In the genomic region with DNA sequence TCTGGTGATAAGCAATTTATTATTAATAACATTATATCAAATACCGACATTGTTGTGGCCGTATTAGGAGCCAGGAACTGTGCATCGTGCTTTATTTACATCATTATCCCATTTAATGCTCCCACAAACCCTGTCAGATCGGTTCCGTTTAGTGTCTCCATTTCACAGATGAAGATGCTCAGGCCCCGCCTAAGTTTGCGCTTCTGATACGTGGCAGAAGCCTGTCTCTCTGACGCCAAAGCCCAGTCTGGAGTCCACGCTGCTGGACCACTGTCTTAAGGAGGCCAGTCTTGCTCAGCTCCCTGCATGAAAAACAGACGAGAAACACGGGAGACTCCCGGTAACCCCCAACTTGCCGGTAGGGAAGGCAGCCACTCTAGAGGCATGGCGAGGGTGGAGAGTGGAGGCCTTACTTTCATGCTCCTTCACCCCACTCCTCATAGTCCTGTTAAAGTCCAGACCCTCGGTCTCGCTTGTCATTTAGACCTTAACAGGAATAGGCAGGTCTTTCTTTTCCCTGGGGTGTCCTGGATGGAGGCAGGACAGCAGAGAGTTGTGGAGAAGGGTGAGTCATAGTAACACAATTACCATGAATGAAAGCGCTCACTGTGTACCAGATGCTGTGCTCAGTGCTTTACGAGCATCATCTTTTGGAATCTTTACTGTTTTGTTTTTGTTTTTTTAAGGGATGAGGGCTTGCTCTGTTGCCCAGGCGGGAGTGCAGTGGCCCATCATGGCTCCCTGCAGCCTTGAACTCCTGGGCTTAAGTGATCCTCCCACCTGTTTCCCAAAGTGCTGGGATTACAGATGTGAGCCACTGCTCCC, we compare ENCODE assay signal across 1 cellular context.
TF ChIP-seq lines count a peak whose summit lies in the region.

No MANE protein-coding gene starts in this region.

TF ChIP-seq in GM12878, 131 proteins besides CTCF, POLR2A, EP300 and RAD21 (continues in another document):
- no peak for TF ChIP-seq FOS (IDR thresholded peaks at IDR 0.05; ENCODE audit: borderline replicate concordance, extremely low read depth, insufficient read length)
- no peak for TF ChIP-seq GABPA (IDR thresholded peaks at IDR 0.05; ENCODE audit: low read depth)
- TF ChIP-seq, protein P1, sequence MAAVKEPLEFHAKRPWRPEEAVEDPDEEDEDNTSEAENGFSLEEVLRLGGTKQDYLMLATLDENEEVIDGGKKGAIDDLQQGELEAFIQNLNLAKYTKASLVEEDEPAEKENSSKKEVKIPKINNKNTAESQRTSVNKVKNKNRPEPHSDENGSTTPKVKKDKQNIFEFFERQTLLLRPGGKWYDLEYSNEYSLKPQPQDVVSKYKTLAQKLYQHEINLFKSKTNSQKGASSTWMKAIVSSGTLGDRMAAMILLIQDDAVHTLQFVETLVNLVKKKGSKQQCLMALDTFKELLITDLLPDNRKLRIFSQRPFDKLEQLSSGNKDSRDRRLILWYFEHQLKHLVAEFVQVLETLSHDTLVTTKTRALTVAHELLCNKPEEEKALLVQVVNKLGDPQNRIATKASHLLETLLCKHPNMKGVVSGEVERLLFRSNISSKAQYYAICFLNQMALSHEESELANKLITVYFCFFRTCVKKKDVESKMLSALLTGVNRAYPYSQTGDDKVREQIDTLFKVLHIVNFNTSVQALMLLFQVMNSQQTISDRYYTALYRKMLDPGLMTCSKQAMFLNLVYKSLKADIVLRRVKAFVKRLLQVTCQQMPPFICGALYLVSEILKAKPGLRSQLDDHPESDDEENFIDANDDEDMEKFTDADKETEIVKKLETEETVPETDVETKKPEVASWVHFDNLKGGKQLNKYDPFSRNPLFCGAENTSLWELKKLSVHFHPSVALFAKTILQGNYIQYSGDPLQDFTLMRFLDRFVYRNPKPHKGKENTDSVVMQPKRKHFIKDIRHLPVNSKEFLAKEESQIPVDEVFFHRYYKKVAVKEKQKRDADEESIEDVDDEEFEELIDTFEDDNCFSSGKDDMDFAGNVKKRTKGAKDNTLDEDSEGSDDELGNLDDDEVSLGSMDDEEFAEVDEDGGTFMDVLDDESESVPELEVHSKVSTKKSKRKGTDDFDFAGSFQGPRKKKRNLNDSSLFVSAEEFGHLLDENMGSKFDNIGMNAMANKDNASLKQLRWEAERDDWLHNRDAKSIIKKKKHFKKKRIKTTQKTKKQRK (IDR thresholded peaks at IDR 0.05; ENCODE audit: low read depth, low read length) = no peak
- TF ChIP-seq, protein P2, sequence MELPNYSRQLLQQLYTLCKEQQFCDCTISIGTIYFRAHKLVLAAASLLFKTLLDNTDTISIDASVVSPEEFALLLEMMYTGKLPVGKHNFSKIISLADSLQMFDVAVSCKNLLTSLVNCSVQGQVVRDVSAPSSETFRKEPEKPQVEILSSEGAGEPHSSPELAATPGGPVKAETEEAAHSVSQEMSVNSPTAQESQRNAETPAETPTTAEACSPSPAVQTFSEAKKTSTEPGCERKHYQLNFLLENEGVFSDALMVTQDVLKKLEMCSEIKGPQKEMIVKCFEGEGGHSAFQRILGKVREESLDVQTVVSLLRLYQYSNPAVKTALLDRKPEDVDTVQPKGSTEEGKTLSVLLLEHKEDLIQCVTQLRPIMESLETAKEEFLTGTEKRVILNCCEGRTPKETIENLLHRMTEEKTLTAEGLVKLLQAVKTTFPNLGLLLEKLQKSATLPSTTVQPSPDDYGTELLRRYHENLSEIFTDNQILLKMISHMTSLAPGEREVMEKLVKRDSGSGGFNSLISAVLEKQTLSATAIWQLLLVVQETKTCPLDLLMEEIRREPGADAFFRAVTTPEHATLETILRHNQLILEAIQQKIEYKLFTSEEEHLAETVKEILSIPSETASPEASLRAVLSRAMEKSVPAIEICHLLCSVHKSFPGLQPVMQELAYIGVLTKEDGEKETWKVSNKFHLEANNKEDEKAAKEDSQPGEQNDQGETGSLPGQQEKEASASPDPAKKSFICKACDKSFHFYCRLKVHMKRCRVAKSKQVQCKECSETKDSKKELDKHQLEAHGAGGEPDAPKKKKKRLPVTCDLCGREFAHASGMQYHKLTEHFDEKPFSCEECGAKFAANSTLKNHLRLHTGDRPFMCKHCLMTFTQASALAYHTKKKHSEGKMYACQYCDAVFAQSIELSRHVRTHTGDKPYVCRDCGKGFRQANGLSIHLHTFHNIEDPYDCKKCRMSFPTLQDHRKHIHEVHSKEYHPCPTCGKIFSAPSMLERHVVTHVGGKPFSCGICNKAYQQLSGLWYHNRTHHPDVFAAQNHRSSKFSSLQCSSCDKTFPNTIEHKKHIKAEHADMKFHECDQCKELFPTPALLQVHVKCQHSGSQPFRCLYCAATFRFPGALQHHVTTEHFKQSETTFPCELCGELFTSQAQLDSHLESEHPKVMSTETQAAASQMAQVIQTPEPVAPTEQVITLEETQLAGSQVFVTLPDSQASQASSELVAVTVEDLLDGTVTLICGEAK (IDR thresholded peaks at IDR 0.05; ENCODE audit: borderline replicate concordance) = no peak
- no peak for TF ChIP-seq SIX5 (IDR thresholded peaks at IDR 0.05; ENCODE audit: low read depth, low read length, severe bottlenecking)
- no peak for TF ChIP-seq FOXM1 (IDR thresholded peaks at IDR 0.05; ENCODE audit: low read depth, low read length)
- no peak for TF ChIP-seq NFXL1 (IDR thresholded peaks at IDR 0.05; ENCODE audit: borderline replicate concordance)
- TF ChIP-seq, protein P3, sequence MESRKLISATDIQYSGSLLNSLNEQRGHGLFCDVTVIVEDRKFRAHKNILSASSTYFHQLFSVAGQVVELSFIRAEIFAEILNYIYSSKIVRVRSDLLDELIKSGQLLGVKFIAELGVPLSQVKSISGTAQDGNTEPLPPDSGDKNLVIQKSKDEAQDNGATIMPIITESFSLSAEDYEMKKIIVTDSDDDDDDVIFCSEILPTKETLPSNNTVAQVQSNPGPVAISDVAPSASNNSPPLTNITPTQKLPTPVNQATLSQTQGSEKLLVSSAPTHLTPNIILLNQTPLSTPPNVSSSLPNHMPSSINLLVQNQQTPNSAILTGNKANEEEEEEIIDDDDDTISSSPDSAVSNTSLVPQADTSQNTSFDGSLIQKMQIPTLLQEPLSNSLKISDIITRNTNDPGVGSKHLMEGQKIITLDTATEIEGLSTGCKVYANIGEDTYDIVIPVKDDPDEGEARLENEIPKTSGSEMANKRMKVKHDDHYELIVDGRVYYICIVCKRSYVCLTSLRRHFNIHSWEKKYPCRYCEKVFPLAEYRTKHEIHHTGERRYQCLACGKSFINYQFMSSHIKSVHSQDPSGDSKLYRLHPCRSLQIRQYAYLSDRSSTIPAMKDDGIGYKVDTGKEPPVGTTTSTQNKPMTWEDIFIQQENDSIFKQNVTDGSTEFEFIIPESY (IDR thresholded peaks at IDR 0.05) = no peak
- no peak for TF ChIP-seq SPI1 (IDR thresholded peaks at IDR 0.05; ENCODE audit: borderline replicate concordance, insufficient read depth, low read depth, low read length)
- TF ChIP-seq, protein P4, sequence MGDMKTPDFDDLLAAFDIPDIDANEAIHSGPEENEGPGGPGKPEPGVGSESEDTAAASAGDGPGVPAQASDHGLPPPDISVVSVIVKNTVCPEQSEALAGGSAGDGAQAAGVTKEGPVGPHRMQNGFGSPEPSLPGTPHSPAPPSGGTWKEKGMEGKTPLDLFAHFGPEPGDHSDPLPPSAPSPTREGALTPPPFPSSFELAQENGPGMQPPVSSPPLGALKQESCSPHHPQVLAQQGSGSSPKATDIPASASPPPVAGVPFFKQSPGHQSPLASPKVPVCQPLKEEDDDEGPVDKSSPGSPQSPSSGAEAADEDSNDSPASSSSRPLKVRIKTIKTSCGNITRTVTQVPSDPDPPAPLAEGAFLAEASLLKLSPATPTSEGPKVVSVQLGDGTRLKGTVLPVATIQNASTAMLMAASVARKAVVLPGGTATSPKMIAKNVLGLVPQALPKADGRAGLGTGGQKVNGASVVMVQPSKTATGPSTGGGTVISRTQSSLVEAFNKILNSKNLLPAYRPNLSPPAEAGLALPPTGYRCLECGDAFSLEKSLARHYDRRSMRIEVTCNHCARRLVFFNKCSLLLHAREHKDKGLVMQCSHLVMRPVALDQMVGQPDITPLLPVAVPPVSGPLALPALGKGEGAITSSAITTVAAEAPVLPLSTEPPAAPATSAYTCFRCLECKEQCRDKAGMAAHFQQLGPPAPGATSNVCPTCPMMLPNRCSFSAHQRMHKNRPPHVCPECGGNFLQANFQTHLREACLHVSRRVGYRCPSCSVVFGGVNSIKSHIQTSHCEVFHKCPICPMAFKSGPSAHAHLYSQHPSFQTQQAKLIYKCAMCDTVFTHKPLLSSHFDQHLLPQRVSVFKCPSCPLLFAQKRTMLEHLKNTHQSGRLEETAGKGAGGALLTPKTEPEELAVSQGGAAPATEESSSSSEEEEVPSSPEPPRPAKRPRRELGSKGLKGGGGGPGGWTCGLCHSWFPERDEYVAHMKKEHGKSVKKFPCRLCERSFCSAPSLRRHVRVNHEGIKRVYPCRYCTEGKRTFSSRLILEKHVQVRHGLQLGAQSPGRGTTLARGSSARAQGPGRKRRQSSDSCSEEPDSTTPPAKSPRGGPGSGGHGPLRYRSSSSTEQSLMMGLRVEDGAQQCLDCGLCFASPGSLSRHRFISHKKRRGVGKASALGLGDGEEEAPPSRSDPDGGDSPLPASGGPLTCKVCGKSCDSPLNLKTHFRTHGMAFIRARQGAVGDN (IDR thresholded peaks at IDR 0.05) = peak; percentile 40; the same call in 1 of the 2 replicates
- TF ChIP-seq RAD51 (IDR thresholded peaks at IDR 0.05) = no peak
- TF ChIP-seq SMC3 (IDR thresholded peaks at IDR 0.05; ENCODE audit: borderline replicate concordance, low read length) = no peak
- no peak for TF ChIP-seq NRF1 (conservative IDR thresholded peaks at IDR 0.05; ENCODE audit: low read depth, low read length)
- no peak for TF ChIP-seq TAF1 (IDR thresholded peaks at IDR 0.05; ENCODE audit: borderline replicate concordance, low read depth, low read length)
- TF ChIP-seq MEF2B (IDR thresholded peaks at IDR 0.05; ENCODE audit: partially characterized antibody, poor library complexity, severe bottlenecking) = no peak
- TF ChIP-seq POLR2AphosphoS2 (IDR thresholded peaks at IDR 0.05; ENCODE audit: low read depth, low read length) = no peak
- 0 out of 2 replicates have a peak, but pooled peaks have one; percentile 13 for TF ChIP-seq YY1 (IDR thresholded peaks at IDR 0.05; ENCODE audit: low read depth, low read length)
- peak; percentile 49; the same call in 1 of the 2 replicates for TF ChIP-seq CREB1 (IDR thresholded peaks at IDR 0.05; ENCODE audit: low read depth)
- no peak for TF ChIP-seq PML (IDR thresholded peaks at IDR 0.05; ENCODE audit: low read length)
- no peak for TF ChIP-seq MYB (IDR thresholded peaks at IDR 0.05; ENCODE audit: borderline replicate concordance, low read depth, low read length)
- no peak for TF ChIP-seq CHD4 (IDR thresholded peaks at IDR 0.05)
- TF ChIP-seq FOXK2 (IDR thresholded peaks at IDR 0.05) = no peak
- TF ChIP-seq, protein P5, sequence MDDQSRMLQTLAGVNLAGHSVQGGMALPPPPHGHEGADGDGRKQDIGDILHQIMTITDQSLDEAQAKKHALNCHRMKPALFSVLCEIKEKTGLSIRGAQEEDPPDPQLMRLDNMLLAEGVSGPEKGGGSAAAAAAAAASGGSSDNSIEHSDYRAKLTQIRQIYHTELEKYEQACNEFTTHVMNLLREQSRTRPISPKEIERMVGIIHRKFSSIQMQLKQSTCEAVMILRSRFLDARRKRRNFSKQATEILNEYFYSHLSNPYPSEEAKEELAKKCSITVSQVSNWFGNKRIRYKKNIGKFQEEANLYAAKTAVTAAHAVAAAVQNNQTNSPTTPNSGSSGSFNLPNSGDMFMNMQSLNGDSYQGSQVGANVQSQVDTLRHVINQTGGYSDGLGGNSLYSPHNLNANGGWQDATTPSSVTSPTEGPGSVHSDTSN (IDR thresholded peaks at IDR 0.05; ENCODE audit: insufficient replicate concordance, low read depth, low read length) = no peak
- TF ChIP-seq NBN (IDR thresholded peaks at IDR 0.05) = no peak
- no peak for TF ChIP-seq PAX8 (IDR thresholded peaks at IDR 0.05)
- peak; percentile 23; the same call in 1 of the 2 replicates for TF ChIP-seq EED (IDR thresholded peaks at IDR 0.05; ENCODE audit: low read depth)
- TF ChIP-seq BCL11A (IDR thresholded peaks at IDR 0.05; ENCODE audit: low read depth, low read length) = no peak
- TF ChIP-seq, protein P6, sequence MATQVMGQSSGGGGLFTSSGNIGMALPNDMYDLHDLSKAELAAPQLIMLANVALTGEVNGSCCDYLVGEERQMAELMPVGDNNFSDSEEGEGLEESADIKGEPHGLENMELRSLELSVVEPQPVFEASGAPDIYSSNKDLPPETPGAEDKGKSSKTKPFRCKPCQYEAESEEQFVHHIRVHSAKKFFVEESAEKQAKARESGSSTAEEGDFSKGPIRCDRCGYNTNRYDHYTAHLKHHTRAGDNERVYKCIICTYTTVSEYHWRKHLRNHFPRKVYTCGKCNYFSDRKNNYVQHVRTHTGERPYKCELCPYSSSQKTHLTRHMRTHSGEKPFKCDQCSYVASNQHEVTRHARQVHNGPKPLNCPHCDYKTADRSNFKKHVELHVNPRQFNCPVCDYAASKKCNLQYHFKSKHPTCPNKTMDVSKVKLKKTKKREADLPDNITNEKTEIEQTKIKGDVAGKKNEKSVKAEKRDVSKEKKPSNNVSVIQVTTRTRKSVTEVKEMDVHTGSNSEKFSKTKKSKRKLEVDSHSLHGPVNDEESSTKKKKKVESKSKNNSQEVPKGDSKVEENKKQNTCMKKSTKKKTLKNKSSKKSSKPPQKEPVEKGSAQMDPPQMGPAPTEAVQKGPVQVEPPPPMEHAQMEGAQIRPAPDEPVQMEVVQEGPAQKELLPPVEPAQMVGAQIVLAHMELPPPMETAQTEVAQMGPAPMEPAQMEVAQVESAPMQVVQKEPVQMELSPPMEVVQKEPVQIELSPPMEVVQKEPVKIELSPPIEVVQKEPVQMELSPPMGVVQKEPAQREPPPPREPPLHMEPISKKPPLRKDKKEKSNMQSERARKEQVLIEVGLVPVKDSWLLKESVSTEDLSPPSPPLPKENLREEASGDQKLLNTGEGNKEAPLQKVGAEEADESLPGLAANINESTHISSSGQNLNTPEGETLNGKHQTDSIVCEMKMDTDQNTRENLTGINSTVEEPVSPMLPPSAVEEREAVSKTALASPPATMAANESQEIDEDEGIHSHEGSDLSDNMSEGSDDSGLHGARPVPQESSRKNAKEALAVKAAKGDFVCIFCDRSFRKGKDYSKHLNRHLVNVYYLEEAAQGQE (IDR thresholded peaks at IDR 0.05; ENCODE audit: low read depth, low read length) = no peak
- TF ChIP-seq, protein P7, sequence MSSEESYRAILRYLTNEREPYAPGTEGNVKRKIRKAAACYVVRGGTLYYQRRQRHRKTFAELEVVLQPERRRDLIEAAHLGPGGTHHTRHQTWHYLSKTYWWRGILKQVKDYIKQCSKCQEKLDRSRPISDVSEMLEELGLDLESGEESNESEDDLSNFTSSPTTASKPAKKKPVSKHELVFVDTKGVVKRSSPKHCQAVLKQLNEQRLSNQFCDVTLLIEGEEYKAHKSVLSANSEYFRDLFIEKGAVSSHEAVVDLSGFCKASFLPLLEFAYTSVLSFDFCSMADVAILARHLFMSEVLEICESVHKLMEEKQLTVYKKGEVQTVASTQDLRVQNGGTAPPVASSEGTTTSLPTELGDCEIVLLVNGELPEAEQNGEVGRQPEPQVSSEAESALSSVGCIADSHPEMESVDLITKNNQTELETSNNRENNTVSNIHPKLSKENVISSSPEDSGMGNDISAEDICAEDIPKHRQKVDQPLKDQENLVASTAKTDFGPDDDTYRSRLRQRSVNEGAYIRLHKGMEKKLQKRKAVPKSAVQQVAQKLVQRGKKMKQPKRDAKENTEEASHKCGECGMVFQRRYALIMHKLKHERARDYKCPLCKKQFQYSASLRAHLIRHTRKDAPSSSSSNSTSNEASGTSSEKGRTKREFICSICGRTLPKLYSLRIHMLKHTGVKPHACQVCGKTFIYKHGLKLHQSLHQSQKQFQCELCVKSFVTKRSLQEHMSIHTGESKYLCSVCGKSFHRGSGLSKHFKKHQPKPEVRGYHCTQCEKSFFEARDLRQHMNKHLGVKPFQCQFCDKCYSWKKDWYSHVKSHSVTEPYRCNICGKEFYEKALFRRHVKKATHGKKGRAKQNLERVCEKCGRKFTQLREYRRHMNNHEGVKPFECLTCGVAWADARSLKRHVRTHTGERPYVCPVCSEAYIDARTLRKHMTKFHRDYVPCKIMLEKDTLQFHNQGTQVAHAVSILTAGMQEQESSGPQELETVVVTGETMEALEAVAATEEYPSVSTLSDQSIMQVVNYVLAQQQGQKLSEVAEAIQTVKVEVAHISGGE (CRISPR knock-in tag; IDR thresholded peaks at IDR 0.05) = no peak
